1 cellular context compared by ENCODE assay signal in the genomic region with DNA sequence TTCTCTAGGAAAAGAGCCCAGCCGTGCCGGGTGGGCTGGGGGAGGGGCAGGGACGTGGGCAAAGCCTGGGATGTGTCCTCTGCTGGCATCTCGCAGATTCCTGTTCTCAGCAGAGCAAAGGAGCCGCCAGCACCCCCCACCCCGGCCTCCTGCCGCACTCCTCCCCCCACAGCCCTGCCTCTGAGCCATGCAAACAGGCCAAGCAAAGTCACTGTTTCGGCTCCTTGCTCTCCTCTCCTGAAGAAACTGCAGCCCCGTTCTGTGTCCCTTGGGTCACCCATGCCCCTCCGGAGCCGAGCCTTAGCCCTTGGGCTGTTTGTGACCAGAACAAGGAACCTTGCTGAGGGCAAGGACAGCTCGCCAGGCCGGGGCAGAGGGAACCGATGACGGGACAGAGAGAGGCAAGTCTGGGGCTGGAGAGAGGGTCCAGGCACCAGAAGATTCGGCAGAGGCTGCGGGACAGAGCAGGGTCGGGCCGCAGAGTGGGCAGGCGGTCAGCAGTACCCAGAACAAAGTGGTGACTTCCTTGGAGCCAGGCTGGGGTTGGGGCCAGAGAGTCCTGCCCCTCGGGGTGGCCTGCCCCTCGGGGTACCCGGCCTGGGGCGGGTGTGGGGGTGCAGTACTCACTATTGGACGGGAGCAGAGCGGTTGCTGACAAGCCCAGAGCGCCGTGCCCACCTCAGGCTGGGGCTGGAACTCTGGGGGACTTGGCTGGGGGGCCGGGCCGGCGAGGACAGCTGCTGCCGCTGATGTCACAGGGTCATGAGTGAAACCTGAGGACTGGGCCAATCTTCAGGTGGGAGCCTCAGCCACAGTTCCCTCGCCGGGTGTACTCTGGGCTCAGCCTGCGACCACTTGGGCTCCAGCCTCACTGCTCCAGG.
TF ChIP-seq lines count a peak whose summit lies in the region.

No MANE protein-coding gene starts in this region.

TF ChIP-seq in GM23338, 12 proteins besides CTCF, POLR2A, EP300 and RAD21:
- TF ChIP-seq POLR2AphosphoS5 (IDR thresholded peaks at IDR 0.05; ENCODE audit: low read depth) (no peak), ZNF114 (CRISPR knock-in tag; IDR thresholded peaks at IDR 0.05) (no peak), STAT1 (IDR thresholded peaks at IDR 0.05; ENCODE audit: unreplicated experiment) (no peak), ZNF331 (CRISPR knock-in tag; IDR thresholded peaks at IDR 0.05; ENCODE audit: low read depth) (no peak)
- TF ChIP-seq, protein P1, sequence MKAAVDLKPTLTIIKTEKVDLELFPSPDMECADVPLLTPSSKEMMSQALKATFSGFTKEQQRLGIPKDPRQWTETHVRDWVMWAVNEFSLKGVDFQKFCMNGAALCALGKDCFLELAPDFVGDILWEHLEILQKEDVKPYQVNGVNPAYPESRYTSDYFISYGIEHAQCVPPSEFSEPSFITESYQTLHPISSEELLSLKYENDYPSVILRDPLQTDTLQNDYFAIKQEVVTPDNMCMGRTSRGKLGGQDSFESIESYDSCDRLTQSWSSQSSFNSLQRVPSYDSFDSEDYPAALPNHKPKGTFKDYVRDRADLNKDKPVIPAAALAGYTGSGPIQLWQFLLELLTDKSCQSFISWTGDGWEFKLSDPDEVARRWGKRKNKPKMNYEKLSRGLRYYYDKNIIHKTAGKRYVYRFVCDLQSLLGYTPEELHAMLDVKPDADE (IDR thresholded peaks at IDR 0.05), result no peak
TF ChIP-seq in GM23338: peak in this region for 0.
